ENCODE assay signal across 8 cellular contexts in the genomic region with DNA sequence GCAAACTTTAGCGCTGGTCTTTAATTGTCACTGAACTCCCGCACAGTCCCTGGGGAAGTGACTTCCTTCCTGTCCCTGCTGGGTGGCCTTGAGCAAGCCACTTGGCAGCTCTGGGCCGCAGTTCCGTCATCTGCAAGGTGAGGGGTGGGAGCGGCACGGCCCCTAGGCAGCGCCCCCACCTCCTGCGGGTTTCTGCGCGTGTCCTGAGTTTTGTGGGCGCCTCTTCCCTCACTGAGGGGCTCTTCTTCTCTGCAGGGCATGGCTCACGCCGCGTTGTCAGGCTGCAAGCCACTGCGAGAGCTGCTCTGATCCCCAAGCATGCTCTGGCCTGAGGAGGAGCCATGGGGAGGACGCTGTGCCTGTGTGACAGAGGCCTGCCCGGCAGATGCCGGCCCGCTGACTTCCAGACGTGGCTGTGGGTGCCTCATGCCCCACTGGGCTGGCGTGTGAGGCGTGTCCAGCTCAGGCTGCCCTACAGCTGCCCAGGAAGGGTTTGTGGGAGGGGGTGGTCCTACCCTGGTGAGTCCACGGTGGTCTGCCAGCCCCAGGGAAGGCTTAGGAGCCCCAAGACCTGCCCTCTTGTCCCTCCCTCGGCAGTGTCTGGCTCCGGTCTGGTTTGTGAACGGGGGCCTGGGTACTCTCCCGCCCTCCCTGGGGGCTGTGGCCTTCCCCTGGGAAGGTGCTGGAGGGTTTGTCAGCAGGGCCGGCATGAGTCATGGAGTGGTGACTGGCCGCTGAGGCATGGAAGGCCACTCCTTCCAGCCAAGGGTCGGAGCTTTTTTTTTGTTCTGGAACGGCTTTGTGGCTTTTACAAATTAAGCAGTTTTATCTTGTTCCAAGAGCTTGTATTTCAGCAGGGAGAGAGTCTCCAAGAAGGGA.
DNase-seq lines count a peak whose midpoint lies in the region; ATAC-seq and TF ChIP-seq lines count a peak whose summit lies in the region.

No MANE protein-coding gene starts in this region.

- DNase-seq in 8988T (peak; percentile 53), RKO (ENCODE audit: low spot score) (peak; percentile 94), epidermal melanocyte (ENCODE audit: insufficient read length, low spot score) (peak; percentile 34), NOMO-1 treated with dmso at 0.1 percent for 144 hours (lab: John Stamatoyannopoulos, UW; ENCODE audit: unreplicated experiment) (no peak)

- H3K27me3 ChIP-seq in muscle layer of duodenum (ENCODE audit: low read depth, low read length): no peaks in the 10 kb centered on the region

- ATAC-seq in GM18870 (IDR thresholded peaks at IDR 0.05; ENCODE audit: unreplicated experiment) (no peak), GM19351 (IDR thresholded peaks at IDR 0.05; ENCODE audit: unreplicated experiment) (no peak)

- peak; percentile 24 for TF ChIP-seq POLR2A in GM19193 (IDR thresholded peaks at IDR 0.05; ENCODE audit: extremely low read depth, insufficient read depth, insufficient read length)

- peaks cover 0 to 6% of the 10 kb centered on the region in 2 donors for H3K36me3 ChIP-seq in muscle layer of duodenum (ENCODE audit: control insufficient read depth in 1 of 2, insufficient read depth in 2 of 2, low read length in 2 of 2)

- peak overlapping the region; percentile 77 for H3K27ac ChIP-seq in muscle layer of duodenum (ENCODE audit: low read length)

- H3K9me3 ChIP-seq in muscle layer of duodenum (ENCODE audit: control insufficient read depth in 1 of 2, low read length in 2 of 2): no peaks in the 10 kb centered on the region

- peak overlapping the region; percentile 3 to 39 for H3K4me3 ChIP-seq in muscle layer of duodenum (ENCODE audit: low read depth in 1 of 2, low read length in 2 of 2)

- peaks cover 25 to 45% of the 10 kb centered on the region in 2 donors for H3K4me1 ChIP-seq in muscle layer of duodenum (ENCODE audit: control insufficient read depth in 1 of 2, insufficient read depth in 2 of 2, low read length in 2 of 2)
